15 cellular contexts compared by ENCODE assay signal in the genomic region with DNA sequence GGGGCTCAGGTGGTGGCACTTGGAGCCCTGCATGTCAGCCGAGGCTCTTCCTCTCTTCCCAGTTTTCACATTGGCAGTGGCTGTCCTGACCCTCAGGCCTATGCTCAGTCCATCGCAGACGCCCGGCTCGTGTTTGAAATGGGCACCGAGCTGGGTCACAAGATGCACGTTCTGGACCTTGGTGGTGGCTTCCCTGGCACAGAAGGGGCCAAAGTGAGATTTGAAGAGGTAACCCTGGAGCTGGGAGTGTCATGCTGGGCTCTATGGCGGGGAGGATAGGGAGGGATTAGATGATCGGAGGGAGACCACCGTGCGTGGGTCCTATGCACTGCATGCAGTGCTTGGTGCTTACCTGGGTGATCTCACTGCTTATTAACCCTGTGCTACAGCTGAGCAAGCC.
"Had no signal": no experiment of that assay in that cellular context is flagged by ENCODE, and none has a peak within 500 bp of the region (broad histone marks: within the 10 kb centered on the region; RNA-seq: fewer than 3 reads in every experiment).

No MANE protein-coding gene starts in this region.

- ATAC-seq: naive thymus-derived CD4-positive, alpha-beta T cell; stimulated activated naive B cell treated with anti-CD40 and anti-IgM and Interleukin-4, amounts not matched to agents 10 μg/mL and 1 μg/mL and 100 μg/mL, for 72 hours; stimulated activated naive CD8-positive, alpha-beta T cell treated with anti-CD3 and anti-CD28 coated beads, Interleukin-15, amount 100 ng/mL, for 72 hours had no signal

- H3K27ac Mint-ChIP-seq: stimulated activated naive B cell treated with anti-CD40 and anti-IgM and Interleukin-4, amounts not matched to agents 10 μg/mL and 1 μg/mL and 100 μg/mL, for 72 hours had no signal

- H3K9me3 ChIP-seq: heart left ventricle, left ventricle myocardium inferior, lower lobe of right lung, ovary, right atrium auricular region, sigmoid colon, testis, tibial nerve had no signal

- H3K27ac ChIP-seq: coronary artery, heart left ventricle, left ventricle myocardium inferior, lower lobe of right lung, ovary, right atrium auricular region, sigmoid colon, skin epidermis, testis, tibial nerve had no signal

- H3K4me3 Mint-ChIP-seq: stimulated activated naive CD8-positive, alpha-beta T cell treated with anti-CD3 and anti-CD28 coated beads, Interleukin-15, amount 100 ng/mL, for 72 hours had no signal

- H3K4me1 ChIP-seq: sigmoid colon, testis had no signal

- H3K36me3 Mint-ChIP-seq: stimulated activated naive B cell treated with anti-CD40 and anti-IgM and Interleukin-4, amounts not matched to agents 10 μg/mL and 1 μg/mL and 100 μg/mL, for 72 hours had no signal

- H3K27me3 ChIP-seq: heart left ventricle, ovary, right atrium auricular region, sigmoid colon, testis, tibial nerve had no signal

- H3K9me3 Mint-ChIP-seq: naive thymus-derived CD4-positive, alpha-beta T cell; stimulated activated naive CD8-positive, alpha-beta T cell treated with anti-CD3 and anti-CD28 coated beads, Interleukin-15, amount 100 ng/mL, for 72 hours had no signal

- H3K36me3 ChIP-seq: left ventricle myocardium inferior, lower lobe of right lung, ovary, right atrium auricular region, sigmoid colon had no signal

- H3K4me3 ChIP-seq: coronary artery, heart left ventricle, left ventricle myocardium inferior, lower lobe of right lung, ovary, right atrium auricular region, sigmoid colon, skin epidermis, testis, tibial nerve had no signal

- H3K27me3 Mint-ChIP-seq: naive thymus-derived CD4-positive, alpha-beta T cell; stimulated activated naive CD8-positive, alpha-beta T cell treated with anti-CD3 and anti-CD28 coated beads, Interleukin-15, amount 100 ng/mL, for 72 hours had no signal

- DNase-seq: effector CD8-positive, alpha-beta T cell; left ventricle myocardium inferior; lower lobe of right lung; naive thymus-derived CD4-positive, alpha-beta T cell; stimulated activated CD4-positive, alpha-beta T cell treated with anti-CD3 and anti-CD28 coated beads, Interleukin-4, amount 100 ng/mL, for 4 hours; stimulated activated naive B cell treated with anti-CD40 and anti-IgM and Interleukin-4, amounts not matched to agents 10 μg/mL and 1 μg/mL and 100 μg/mL, for 72 hours; stimulated activated naive CD8-positive, alpha-beta T cell treated with anti-CD3 and anti-CD28 coated beads, Interleukin-15, amount 100 ng/mL, for 72 hours had no signal
